ENCODE assay signal across 8 cellular contexts in genomic region chr18:44579028-44579692, GRCh38.
DNase-seq lines count a peak whose midpoint lies in the region; ATAC-seq and TF ChIP-seq lines count a peak whose summit lies in the region.

No MANE protein-coding gene starts in this region.

- peak; percentile 35 for DNase-seq in SIG-M5 treated with dmso at 0.1 percent for 504 hours (lab: John Stamatoyannopoulos, UW; ENCODE audit: unreplicated experiment)
- no peak for DNase-seq in SIG-M5 (lab: John Stamatoyannopoulos, UW)
- DNase-seq in HS-27A (ENCODE audit: low read depth), result peak; percentile 69
- peak; percentile 41 for DNase-seq in amniotic epithelial cell (ENCODE audit: low read depth)
- no peak for DNase-seq in mucosa of descending colon
- DNase-seq in HCEC 1CT, result no peak

- intact Hi-C loops in mucosa of descending colon (cut with DNase I, micrococcal nuclease), result loop anchor here in 1 of 2 donors (5.0 kb wide), 1 partner anchor 643 kb away; no protein-coding TSS in a partner anchor

- no peak overlapping the region for H3K4me3 ChIP-seq in mucosa of descending colon

- ATAC-seq in mucosa of descending colon, result no peak
- ATAC-seq in GM19035 (IDR thresholded peaks at IDR 0.05; ENCODE audit: unreplicated experiment), result no peak
- ATAC-seq in GM21717 (IDR thresholded peaks at IDR 0.05; ENCODE audit: unreplicated experiment), result no peak

- H3K36me3 ChIP-seq in mucosa of descending colon (ENCODE audit: low read depth), result no peaks in the 10 kb centered on the region

- TF ChIP-seq CTCF in mucosa of descending colon (IDR thresholded peaks at IDR 0.05), result peak; percentile 32

- no peaks in the 10 kb centered on the region for H3K9me3 ChIP-seq in mucosa of descending colon

- no peaks in the 10 kb centered on the region for H3K4me1 ChIP-seq in mucosa of descending colon (ENCODE audit: low read depth)

Comparison
In these comparisons a context has a peak if more than half of its experiments do, and no peak if none do; other contexts are left out.
1. DNase-seq: peak in SIG-M5 treated with dmso at 0.1 percent for 504 hours (single experiment), HS-27A (single experiment) and amniotic epithelial cell (single experiment); none in SIG-M5 (single experiment), mucosa of descending colon (0 of 3) and HCEC 1CT (single experiment).